In genomic region chr4:162787120-162787519, GRCh38 we compare ENCODE assay signal across 11 cellular contexts.
"Had no signal": no experiment of that assay in that cellular context is flagged by ENCODE, and none has a peak within 500 bp of the region (broad histone marks: within the 10 kb centered on the region; RNA-seq: fewer than 3 reads in every experiment).

No MANE protein-coding gene starts in this region.

- H3K9me3 ChIP-seq: HAP-1 had no signal

- H3K36me3 ChIP-seq: HAP-1 had no signal

- ATAC-seq: GM23338, HCT116 had no signal

- H3K9ac ChIP-seq: GM23248 had no signal

- H2AFZ ChIP-seq: GM23248, GM23338 had no signal

- FAIRE-seq: H1, H54 had no signal

- H3K27ac ChIP-seq: GM23248 had no signal

- H3K4me2 ChIP-seq: GM23338 had no signal

- DNase-seq: GM23248, GOT3, H7, H9, HCEC 1CT, HFFc6 had no signal

- H3K4me3 ChIP-seq: GM23248, GM23338, HAP-1 had no signal
